Comparison of ENCODE assay signal across 32 cellular contexts in genomic region chr17:66822009-66822408, GRCh38. TPM values are rescaled to one million over a fixed set of nuclear protein-coding genes. Genes with fewer than 3 reads are reported as not detected.
"Had no signal": no experiment of that assay in that cellular context is flagged by ENCODE, and none has a peak within 500 bp of the region (broad histone marks: within the 10 kb centered on the region; RNA-seq: fewer than 3 reads in every experiment).

No MANE protein-coding gene starts in this region.

- H3K9me3 ChIP-seq: colonic mucosa, gastrocnemius medialis, mucosa of descending colon had no signal

- H3K27ac ChIP-seq: colonic mucosa, epithelial cell of prostate, esophagus squamous epithelium, gastrocnemius medialis, heart right ventricle, left lung, lower lobe of right lung had no signal

- ATAC-seq: esophagus mucosa, gastrocnemius medialis, heart right ventricle, left cardiac atrium, left lung, left ventricle myocardium superior, lower lobe of right lung, mucosa of descending colon had no signal

- FAIRE-seq: islet of Langerhans, keratinocyte had no signal

- H3K27me3 ChIP-seq: colonic mucosa had no signal

- H3K4me3 ChIP-seq: colonic mucosa, esophagus squamous epithelium, gastrocnemius medialis, heart right ventricle, left lung, lower lobe of right lung, mucosa of descending colon had no signal

- H3K36me3 ChIP-seq: colonic mucosa, esophagus squamous epithelium, gastrocnemius medialis, heart right ventricle, left lung, lower lobe of right lung had no signal

- H3K4me1 ChIP-seq: colonic mucosa, esophagus squamous epithelium, gastrocnemius medialis, heart right ventricle, left lung, lower lobe of right lung had no signal

- DNase-seq: colonic mucosa; cortex of kidney; effector CD4-positive, alpha-beta T cell; effector memory CD4-positive, alpha-beta T cell; erythroblast; esophagus squamous epithelium; foreskin fibroblast; foreskin melanocyte; gastrocnemius medialis; glutamatergic neuron; head of caudate nucleus; heart right ventricle; hippocampal formation; left cardiac atrium; left lung; left ventricle myocardium superior; lower lobe of right lung; mesenchymal stem cell; mucosa of descending colon; naive B cell had no signal

RNA-seq across cellular contexts. Expression of gene CACNG5, which starts 12.9 kb away (rescaled TPM):
- total RNA-seq: dermis microvascular lymphatic vessel endothelial cell, esophagus mucosa, esophagus squamous epithelium, gastrocnemius medialis, glomerular endothelial cell, heart right ventricle, kidney epithelial cell, left cardiac atrium, left lung, left ventricle myocardium superior, lower leg skin, lower lobe of right lung, lung microvascular endothelial cell, mesenteric fat pad, mesothelial cell of epicardium, myocyte had no signal
- polyA plus RNA-seq: heart right ventricle, keratinocyte had no signal
